In genomic region chr17:80262775-80263244, GRCh38 we compare ENCODE assay signal across 9 cellular contexts. TPM values are rescaled to one million over a fixed set of nuclear protein-coding genes. Genes with fewer than 3 reads are reported as not detected.
DNase-seq lines count a peak whose midpoint lies in the region; ATAC-seq, FAIRE-seq and TF ChIP-seq lines count a peak whose summit lies in the region.
"Had no signal": no experiment of that assay in that cellular context is flagged by ENCODE, and none has a peak within 500 bp of the region (broad histone marks: within the 10 kb centered on the region; RNA-seq: fewer than 3 reads in every experiment).

No MANE protein-coding gene starts in this region.

- no peak for TF ChIP-seq POLR2A in erythroblast (IDR thresholded peaks at IDR 0.05; ENCODE audit: low read length)

- no peak for ATAC-seq in HG03342 (IDR thresholded peaks at IDR 0.05; ENCODE audit: unreplicated experiment)
- no peak for ATAC-seq in GM18867 (IDR thresholded peaks at IDR 0.05; ENCODE audit: unreplicated experiment)

- H3K36me3 ChIP-seq in kidney (ENCODE audit: control insufficient read depth in 1 of 2, insufficient read depth in 2 of 2, low read length in 2 of 2): peaks cover 0 to 2% of the 10 kb centered on the region in 2 donors
- H3K36me3 ChIP-seq in stomach smooth muscle (ENCODE audit: control insufficient read depth in 2 of 2, insufficient read depth in 2 of 2, low read length in 2 of 2): peaks cover 3 to 9% of the 10 kb centered on the region in 2 donors
- H3K36me3 ChIP-seq: cardiac muscle cell had no signal

- no peak for TF ChIP-seq CTCF in kidney (IDR thresholded peaks at IDR 0.05; ENCODE audit: borderline replicate concordance, extremely low read depth, insufficient read depth)

- H3K27ac ChIP-seq in kidney (ENCODE audit: low read depth in 2 of 2, low read length in 2 of 2): peak overlapping the region; percentile 81 to 88
- H3K27ac ChIP-seq in stomach smooth muscle (ENCODE audit: low read length): peak overlapping the region; percentile 82
- H3K27ac ChIP-seq: cardiac muscle cell had no signal

- H3K4me1 Mint-ChIP-seq in T-helper 1 cell treated with Interleukin-12 subunit alpha and Interleukin-12 subunit beta and Interleukin-4 antibody, amounts not matched to agents 30 μg/mL and 1 μg/mL, for 36 hours (ENCODE audit: low read depth): peaks cover 41% of the 10 kb centered on the region
- peaks cover 51% of the 10 kb centered on the region for H3K4me1 Mint-ChIP-seq in activated CD4-positive, alpha-beta memory T cell treated with anti-CD3 and anti-CD28 coated beads, Interleukin-2, amount 10 ng/mL, durations not matched to agents 7 days and 5 days

- intact Hi-C loops in kidney (cut with DNase I): no loop called here

- no peaks in the 10 kb centered on the region for H3K27me3 ChIP-seq in stomach smooth muscle (ENCODE audit: control insufficient read depth in 1 of 2, insufficient read depth in 2 of 2, low read length in 2 of 2)
- H3K27me3 ChIP-seq: cardiac muscle cell had no signal

- H3K4me1 ChIP-seq in kidney (ENCODE audit: control insufficient read depth in 1 of 2, insufficient read depth in 1 of 2, low read depth in 1 of 2, low read length in 2 of 2) (peaks cover 22 to 31% of the 10 kb centered on the region in 2 donors), stomach smooth muscle (ENCODE audit: control insufficient read depth, insufficient read depth, low read length) (peaks cover 37% of the 10 kb centered on the region)

- peak overlapping the region; percentile 93 for H3K4me3 Mint-ChIP-seq in T-helper 1 cell treated with Interleukin-12 subunit alpha and Interleukin-12 subunit beta and Interleukin-4 antibody, amounts not matched to agents 30 μg/mL and 1 μg/mL, for 36 hours
- peak overlapping the region; percentile 99 for H3K4me3 Mint-ChIP-seq in activated CD4-positive, alpha-beta memory T cell treated with anti-CD3 and anti-CD28 coated beads, Interleukin-2, amount 10 ng/mL, durations not matched to agents 7 days and 5 days

- H3K36me3 Mint-ChIP-seq in T-helper 1 cell treated with Interleukin-12 subunit alpha and Interleukin-12 subunit beta and Interleukin-4 antibody, amounts not matched to agents 30 μg/mL and 1 μg/mL, for 36 hours (ENCODE audit: low read depth): peaks cover 30% of the 10 kb centered on the region
- H3K36me3 Mint-ChIP-seq in activated CD4-positive, alpha-beta memory T cell treated with anti-CD3 and anti-CD28 coated beads, Interleukin-2, amount 10 ng/mL, durations not matched to agents 7 days and 5 days (ENCODE audit: low read depth): peaks cover 48% of the 10 kb centered on the region

- no peaks in the 10 kb centered on the region for H3K9me3 Mint-ChIP-seq in T-helper 1 cell treated with Interleukin-12 subunit alpha and Interleukin-12 subunit beta and Interleukin-4 antibody, amounts not matched to agents 30 μg/mL and 1 μg/mL, for 36 hours
- H3K9me3 Mint-ChIP-seq in activated CD4-positive, alpha-beta memory T cell treated with anti-CD3 and anti-CD28 coated beads, Interleukin-2, amount 10 ng/mL, durations not matched to agents 7 days and 5 days: no peaks in the 10 kb centered on the region

- H3K27ac Mint-ChIP-seq in T-helper 1 cell treated with Interleukin-12 subunit alpha and Interleukin-12 subunit beta and Interleukin-4 antibody, amounts not matched to agents 30 μg/mL and 1 μg/mL, for 36 hours: no peak overlapping the region
- H3K27ac Mint-ChIP-seq in activated CD4-positive, alpha-beta memory T cell treated with anti-CD3 and anti-CD28 coated beads, Interleukin-2, amount 10 ng/mL, durations not matched to agents 7 days and 5 days: peak overlapping the region; percentile 92

- peak overlapping the region; percentile 26 to 29 for H3K9ac ChIP-seq in kidney (ENCODE audit: low read length in 2 of 2)
- peak overlapping the region in 1 of 2 donors; percentile 51 for H3K9ac ChIP-seq in stomach smooth muscle (ENCODE audit: low read length in 2 of 2)

- H3K27me3 Mint-ChIP-seq in T-helper 1 cell treated with Interleukin-12 subunit alpha and Interleukin-12 subunit beta and Interleukin-4 antibody, amounts not matched to agents 30 μg/mL and 1 μg/mL, for 36 hours (ENCODE audit: low read depth): no peaks in the 10 kb centered on the region
- no peaks in the 10 kb centered on the region for H3K27me3 Mint-ChIP-seq in activated CD4-positive, alpha-beta memory T cell treated with anti-CD3 and anti-CD28 coated beads, Interleukin-2, amount 10 ng/mL, durations not matched to agents 7 days and 5 days

- no peak for DNase-seq in T-helper 1 cell
- DNase-seq in activated CD4-positive, alpha-beta memory T cell treated with anti-CD3 and anti-CD28 coated beads, Interleukin-2, amount 10 ng/mL, durations not matched to agents 7 days and 5 days: no peak
- DNase-seq in kidney: no peak
- no peak for DNase-seq in erythroblast (lab: John Stamatoyannopoulos, UW)

- H3K4me3 ChIP-seq in kidney (ENCODE audit: low read length in 2 of 2) (peak overlapping the region in 1 of 2 donors; percentile 88), stomach smooth muscle (ENCODE audit: low read length in 2 of 2) (peak overlapping the region; percentile 71 to 80)
- H3K4me3 ChIP-seq: cardiac muscle cell had no signal

- FAIRE-seq in kidney (lab: Jason Lieb, UNC): no peak

- POLR2A ChIA-PET in activated CD4-positive, alpha-beta memory T cell treated with anti-CD3 and anti-CD28 coated beads, Interleukin-2, amount 10 ng/mL, durations not matched to agents 7 days and 5 days (lab: Charles Lee): interaction anchor here (1.0 to 20.7 kb wide), 9 partner anchors 2 to 162 kb away, joined by 3 to 390 read pairs (median 24); partner anchors contain the start of genes EIF4A3, GAA, RNF213 and SGSH

- H3K9me3 ChIP-seq in kidney (ENCODE audit: control insufficient read depth in 1 of 2, low read length in 2 of 2) (no peaks in the 10 kb centered on the region), stomach smooth muscle (ENCODE audit: control insufficient read depth in 2 of 2, low read length in 2 of 2) (no peaks in the 10 kb centered on the region)

- CTCF ChIA-PET in activated CD4-positive, alpha-beta memory T cell treated with anti-CD3 and anti-CD28 coated beads, Interleukin-2, amount 10 ng/mL, durations not matched to agents 7 days and 5 days (lab: Charles Lee): interaction anchor here (0.6 to 4.3 kb wide), 3 partner anchors 8 to 161 kb away, joined by 3 to 33 read pairs (median 3); partner anchors contain the start of gene GAA

RNA-seq across cellular contexts. Expression of gene RNF213, which starts 2.2 kb away (rescaled TPM):
- 100 to 1,000 TPM; 787 to 849 TPM for total RNA-seq in activated CD4-positive, alpha-beta memory T cell treated with anti-CD3 and anti-CD28 coated beads, Interleukin-2, amount 10 ng/mL, durations not matched to agents 7 days and 5 days
- 276 TPM for total RNA-seq in kidney
- 43.4 TPM for polyA plus RNA-seq in kidney (ENCODE audit: insufficient read depth, low read depth, low replicate concordance)

RNA-seq across cellular contexts. Expression of gene SLC26A11, which starts 42.6 kb away (rescaled TPM):
- total RNA-seq in activated CD4-positive, alpha-beta memory T cell treated with anti-CD3 and anti-CD28 coated beads, Interleukin-2, amount 10 ng/mL, durations not matched to agents 7 days and 5 days: 10 to 100 TPM; 16.0 to 20.0 TPM
- total RNA-seq in kidney: 24.5 TPM
- polyA plus RNA-seq in kidney (ENCODE audit: insufficient read depth, low read depth, low replicate concordance): 11.3 TPM

RNA-seq across cellular contexts. Expression of gene SGSH, which starts 42.7 kb away (rescaled TPM):
- total RNA-seq in activated CD4-positive, alpha-beta memory T cell treated with anti-CD3 and anti-CD28 coated beads, Interleukin-2, amount 10 ng/mL, durations not matched to agents 7 days and 5 days: 10 to 100 TPM; 56.5 to 61.1 TPM
- total RNA-seq in kidney: 63.2 TPM
- polyA plus RNA-seq in kidney (ENCODE audit: insufficient read depth, low read depth, low replicate concordance): 25.9 TPM
